In genomic region chr9:21906878-21907277, GRCh38 we compare ENCODE assay signal across 15 cellular contexts.
DNase-seq lines count a peak whose midpoint lies in the region; ATAC-seq and TF ChIP-seq lines count a peak whose summit lies in the region.
"Had no signal": no experiment of that assay in that cellular context is flagged by ENCODE, and none has a peak within 500 bp of the region (broad histone marks: within the 10 kb centered on the region; RNA-seq: fewer than 3 reads in every experiment).

No MANE protein-coding gene starts in this region.

- H3K36me3 ChIP-seq in osteoblast (ENCODE audit: insufficient read depth, low read length) (no peaks in the 10 kb centered on the region), psoas muscle (ENCODE audit: insufficient read depth in 1 of 2, low read depth in 1 of 2) (no peaks in the 10 kb centered on the region)

- no peak overlapping the region for H3K4me3 ChIP-seq in osteoblast (ENCODE audit: insufficient read depth, low read length)
- H3K4me3 ChIP-seq in psoas muscle, result no peak overlapping the region

- TF ChIP-seq CTCF in osteoblast (IDR thresholded peaks at IDR 0.05; ENCODE audit: extremely low read depth, low read depth, low read length) (no peak), psoas muscle (IDR thresholded peaks at IDR 0.05) (no peak)

- H4K20me1 ChIP-seq in osteoblast (ENCODE audit: insufficient read depth, low read length), result no peaks in the 10 kb centered on the region

- H3K27ac ChIP-seq in osteoblast (ENCODE audit: low read depth, low read length) (peak overlapping the region; percentile 23), psoas muscle (no peak overlapping the region)

- intact Hi-C loops in psoas muscle (cut with DNase I), result no loop called here

- H3K4me2 ChIP-seq in osteoblast (ENCODE audit: insufficient read depth, low read length), result no peak overlapping the region

- DNase-seq in EH (ENCODE audit: low read depth) (peak; percentile 46), RPMI7951 (ENCODE audit: low read depth) (peak; percentile 9), fibroblast of gingiva (ENCODE audit: low read depth) (peak; percentile 68), osteoblast (ENCODE audit: insufficient read length, low spot score, missing footprints) (no peak), DMS79 treated with DMSO at 0.1 percent for 48 hours (lab: John Stamatoyannopoulos, UW) (no peak), psoas muscle (no peak)
- DNase-seq: DND-41; GF-D8; NCI-H1436; NCI-H2029; NK-92 treated with Interleukin-12 subunit alpha and Interleukin-12 subunit beta, amount 100 ng/mL, for 24 hours; Right ventricle myocardium superior; SW 1271 had no signal

- no peak overlapping the region for H2AFZ ChIP-seq in osteoblast (ENCODE audit: low read length)

- H3K4me1 ChIP-seq in osteoblast (ENCODE audit: insufficient read depth, low read length), result peaks cover 26% of the 10 kb centered on the region
- no peaks in the 10 kb centered on the region for H3K4me1 ChIP-seq in psoas muscle

- H3K27me3 ChIP-seq in osteoblast (ENCODE audit: insufficient read depth, low read length) (no peaks in the 10 kb centered on the region), psoas muscle (ENCODE audit: insufficient read depth in 3 of 3, low read length in 2 of 3) (no peaks in the 10 kb centered on the region)

- 99 to 100% (median 99%) methylated on average over 3 of the region's 3 CpGs for WGBS in psoas muscle, 3 donors

- peaks cover 1% of the 10 kb centered on the region for H3K9me3 ChIP-seq in osteoblast (ENCODE audit: low read depth, low read length)
- peaks cover 19% of the 10 kb centered on the region for H3K9me3 ChIP-seq in psoas muscle

- ATAC-seq in GM18498 (IDR thresholded peaks at IDR 0.05; ENCODE audit: unreplicated experiment) (no peak), GM19351 (IDR thresholded peaks at IDR 0.05; ENCODE audit: unreplicated experiment) (no peak), psoas muscle (no peak)

- no peaks in the 10 kb centered on the region for H3K79me2 ChIP-seq in osteoblast (ENCODE audit: insufficient read depth, low read length)

Comparison
In these comparisons a context has a peak if more than half of its experiments do, and no peak if none do; other contexts are left out.
1. DNase-seq: peak in EH (single experiment), RPMI7951 (single experiment) and fibroblast of gingiva (single experiment); none in osteoblast (single experiment), DMS79 treated with DMSO at 0.1 percent for 48 hours (single experiment) and psoas muscle (0 of 2).